23 cellular contexts compared by ENCODE assay signal in the genomic region with DNA sequence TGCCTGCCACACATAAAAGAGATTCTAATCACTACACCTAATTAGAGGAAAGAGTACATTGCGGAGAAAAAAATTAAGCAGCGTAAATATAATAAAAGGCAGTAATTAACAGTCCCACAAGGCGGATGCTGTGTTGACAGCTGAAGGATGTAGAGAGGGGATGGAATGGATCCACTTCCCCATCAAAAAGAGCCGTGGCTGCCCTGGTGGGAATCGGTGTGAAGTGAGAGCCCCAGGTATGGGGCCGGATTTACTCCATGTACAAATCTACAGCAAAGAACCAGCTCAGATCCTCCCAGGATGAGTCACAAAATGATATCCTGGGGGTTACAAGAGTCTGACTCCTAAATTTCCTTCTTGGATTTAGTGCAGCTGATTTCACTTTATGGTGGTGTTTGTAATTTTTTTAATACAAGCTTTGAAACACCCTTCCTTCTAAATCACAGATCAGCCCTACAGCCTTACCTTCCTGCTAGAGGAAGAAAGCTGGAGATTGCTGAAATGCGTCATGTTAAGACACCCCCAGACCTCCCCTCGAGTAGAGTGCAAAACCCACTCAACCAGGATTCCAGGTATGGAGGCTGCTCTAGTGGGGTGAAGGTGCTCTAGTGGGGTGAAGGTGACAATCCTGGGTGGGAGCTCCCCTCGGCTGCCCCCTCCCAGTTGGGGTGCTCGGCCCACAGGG.
DNase-seq lines count a peak whose midpoint lies in the region; ATAC-seq and TF ChIP-seq lines count a peak whose summit lies in the region.
"Had no signal": no experiment of that assay in that cellular context is flagged by ENCODE, and none has a peak within 500 bp of the region (broad histone marks: within the 10 kb centered on the region; RNA-seq: fewer than 3 reads in every experiment).

No MANE protein-coding gene starts in this region.

- DNase-seq in AG08395 (ENCODE audit: low spot score), result peak; percentile 22
- peak; percentile 16 for DNase-seq in M059J (ENCODE audit: low read depth)
- peak; percentile 29 for DNase-seq in posterior vena cava (ENCODE audit: low spot score)
- no peak for DNase-seq in H7
- DNase-seq in neuronal stem cell (ENCODE audit: low spot score), result no peak
- no peak for DNase-seq in DMS79 treated with DMSO at 0.1 percent for 48 hours (lab: John Stamatoyannopoulos, UW)
- DNase-seq: 8988T; AML-193; CD4-positive, alpha-beta T cell; COR-L47; DMS53; EL; GDM1; KG1; MM.1S; NCI-H2029 treated with DMSO at 0.1 percent for 48 hours; NCI-H446 treated with DMSO at 0.1 percent for 48 hours; NCI-H526; SJCRH30 had no signal

- no peaks in the 10 kb centered on the region for H3K79me1 ChIP-seq in neuronal stem cell (ENCODE audit: low read depth, low read length)

- no peak overlapping the region for H2AK5ac ChIP-seq in neuronal stem cell (ENCODE audit: low read depth, low read length)

- H3K9ac ChIP-seq in neuronal stem cell (ENCODE audit: low read depth, low read length, poor library complexity), result no peak overlapping the region
- H3K9ac ChIP-seq: BLaER1 treated with 17β-estradiol and CSF1 and Interleukin-3, amounts not matched to agents 10 nM and 100 nM had no signal

- peak overlapping the region in 4 of 5 experiments; percentile 16 to 85 (median 54) for H3K27ac Mint-ChIP-seq in brain
- H3K27ac Mint-ChIP-seq: CD4-positive, alpha-beta T cell had no signal

- no peak overlapping the region for H3K27ac ChIP-seq in neuronal stem cell (replicated peaks; ENCODE audit: low read length)
- H3K27ac ChIP-seq: BLaER1 treated with 17β-estradiol and CSF1 and Interleukin-3, amounts not matched to agents 10 nM and 100 nM; SJCRH30 had no signal

- H4K8ac ChIP-seq in neuronal stem cell (ENCODE audit: low read depth, low read length), result no peak overlapping the region

- H2BK12ac ChIP-seq in neuronal stem cell (ENCODE audit: low read length), result no peak overlapping the region

- peaks cover 0 to 4% (median 0%) of the 10 kb centered on the region in 5 experiments for H3K9me3 Mint-ChIP-seq in brain
- H3K9me3 Mint-ChIP-seq: CD4-positive, alpha-beta T cell had no signal

- intact Hi-C loops in posterior vena cava (cut with DNase I), result no loop called here

- H2BK15ac ChIP-seq in neuronal stem cell (ENCODE audit: low read length), result no peak overlapping the region

- WGBS in neuronal stem cell (ENCODE audit: extremely low coverage in 2 of 2, insufficient read length in 2 of 2, insufficient replicate concordance in 1 of 2), 2 donors, result no CpG with 5 or more reads among the region's 10 CpGs

- H3K4me2 ChIP-seq in neuronal stem cell (ENCODE audit: insufficient read depth, low read length, poor library complexity, severe bottlenecking), result no peak overlapping the region
- H3K4me2 ChIP-seq: BLaER1 treated with 17β-estradiol and CSF1 and Interleukin-3, amounts not matched to agents 10 nM and 100 nM had no signal

- H2BK5ac ChIP-seq in neuronal stem cell (ENCODE audit: low read length), result no peak overlapping the region

- TF ChIP-seq CTCF in brain (conservative IDR thresholded peaks at IDR 0.05), result no peak

- H3K27me3 Mint-ChIP-seq in brain, result no peaks in the 10 kb centered on the region
- H3K27me3 Mint-ChIP-seq: CD4-positive, alpha-beta T cell had no signal

- H3K23ac ChIP-seq in neuronal stem cell (ENCODE audit: low read depth, low read length, poor library complexity), result no peak overlapping the region

- H4K91ac ChIP-seq in neuronal stem cell (ENCODE audit: low read depth, low read length, poor library complexity), result no peak overlapping the region

- H3K27me3 ChIP-seq in H7 (ENCODE audit: control insufficient read depth, insufficient read depth, low read length) (no peaks in the 10 kb centered on the region), neuronal stem cell (ENCODE audit: control insufficient read depth in 3 of 3, insufficient read depth in 3 of 3, low read depth in 1 of 3, low read length in 3 of 3) (no peaks in the 10 kb centered on the region)
- H3K27me3 ChIP-seq: BLaER1 treated with 17β-estradiol and CSF1 and Interleukin-3, amounts not matched to agents 10 nM and 100 nM; SJCRH30 had no signal

- peaks cover 0 to 2% of the 10 kb centered on the region in 2 donors for H3K4me1 ChIP-seq in neuronal stem cell (ENCODE audit: control insufficient read depth in 2 of 2, insufficient read depth in 1 of 2, low read depth in 1 of 2, low read length in 2 of 2)
- H3K4me1 ChIP-seq: BLaER1 treated with 17β-estradiol and CSF1 and Interleukin-3, amounts not matched to agents 10 nM and 100 nM; SJCRH30 had no signal

- no peak overlapping the region for H3K18ac ChIP-seq in neuronal stem cell (ENCODE audit: low read length)

- no peak overlapping the region for H2AFZ ChIP-seq in neuronal stem cell (ENCODE audit: low read length)

- H3K14ac ChIP-seq in neuronal stem cell (ENCODE audit: low read length), result no peak overlapping the region

- no peak overlapping the region for H2BK120ac ChIP-seq in neuronal stem cell (ENCODE audit: low read depth, low read length)

- peaks cover 0 to 4% of the 10 kb centered on the region in 2 donors for H3K9me3 ChIP-seq in neuronal stem cell (replicated peaks in 1 of 2; ENCODE audit: control insufficient read depth in 2 of 2, insufficient read depth in 1 of 2, low read depth in 1 of 2, low read length in 2 of 2)
- H3K9me3 ChIP-seq: BLaER1 treated with 17β-estradiol and CSF1 and Interleukin-3, amounts not matched to agents 10 nM and 100 nM; SJCRH30 had no signal

- no peaks in the 10 kb centered on the region for H3K36me3 ChIP-seq in H7 (replicated peaks; ENCODE audit: control insufficient read depth, insufficient read depth, low read length)
- peaks cover 0 to 3% of the 10 kb centered on the region in 2 donors for H3K36me3 ChIP-seq in neuronal stem cell (replicated peaks in 1 of 2; ENCODE audit: control insufficient read depth in 2 of 2, insufficient read depth in 2 of 2, low read length in 2 of 2)
- H3K36me3 ChIP-seq: BLaER1 treated with 17β-estradiol and CSF1 and Interleukin-3, amounts not matched to agents 10 nM and 100 nM; SJCRH30 had no signal

- H3K4me3 ChIP-seq in H7 (ENCODE audit: insufficient read depth, low read depth, low read length) (no peak overlapping the region), neuronal stem cell (ENCODE audit: low read length in 2 of 2) (no peak overlapping the region)
- H3K4me3 ChIP-seq: BLaER1 treated with 17β-estradiol and CSF1 and Interleukin-3, amounts not matched to agents 10 nM and 100 nM; GM12878; SJCRH30 had no signal

- H3K4ac ChIP-seq in neuronal stem cell (ENCODE audit: low read length), result no peak overlapping the region

- ATAC-seq in SK-N-SH treated with all-trans-retinoic acid at 6 μM for 48 hours, result no peak; the same call in 2 of the 3 replicates
- ATAC-seq: GM12878 had no signal

- no peaks in the 10 kb centered on the region for H3K4me1 Mint-ChIP-seq in brain

- no peak overlapping the region for H3K4me3 Mint-ChIP-seq in brain
- H3K4me3 Mint-ChIP-seq: CD4-positive, alpha-beta T cell had no signal

- peaks cover 14% of the 10 kb centered on the region for H3K36me3 Mint-ChIP-seq in brain

TF ChIP-seq in SK-N-SH treated with all-trans-retinoic acid at 6 μM for 48 hours, 23 proteins besides CTCF, POLR2A, EP300 and RAD21 (continues in another document):
- TF ChIP-seq BACH2 (CRISPR knock-in tag; IDR thresholded peaks at IDR 0.05; ENCODE audit: borderline replicate concordance) (no peak), OSR1 (CRISPR knock-in tag; IDR thresholded peaks at IDR 0.05) (no peak), ZFP3 (CRISPR knock-in tag; IDR thresholded peaks at IDR 0.05) (no peak), PPARA (CRISPR knock-in tag; IDR thresholded peaks at IDR 0.05; ENCODE audit: borderline replicate concordance) (no peak), ZFP30 (CRISPR knock-in tag; IDR thresholded peaks at IDR 0.05) (no peak), ZNF70 (CRISPR knock-in tag; IDR thresholded peaks at IDR 0.05) (no peak), GLIS3 (CRISPR knock-in tag; IDR thresholded peaks at IDR 0.05) (no peak), TCF4 (CRISPR knock-in tag; IDR thresholded peaks at IDR 0.05; ENCODE audit: borderline replicate concordance) (no peak)
- TF ChIP-seq, protein P1, sequence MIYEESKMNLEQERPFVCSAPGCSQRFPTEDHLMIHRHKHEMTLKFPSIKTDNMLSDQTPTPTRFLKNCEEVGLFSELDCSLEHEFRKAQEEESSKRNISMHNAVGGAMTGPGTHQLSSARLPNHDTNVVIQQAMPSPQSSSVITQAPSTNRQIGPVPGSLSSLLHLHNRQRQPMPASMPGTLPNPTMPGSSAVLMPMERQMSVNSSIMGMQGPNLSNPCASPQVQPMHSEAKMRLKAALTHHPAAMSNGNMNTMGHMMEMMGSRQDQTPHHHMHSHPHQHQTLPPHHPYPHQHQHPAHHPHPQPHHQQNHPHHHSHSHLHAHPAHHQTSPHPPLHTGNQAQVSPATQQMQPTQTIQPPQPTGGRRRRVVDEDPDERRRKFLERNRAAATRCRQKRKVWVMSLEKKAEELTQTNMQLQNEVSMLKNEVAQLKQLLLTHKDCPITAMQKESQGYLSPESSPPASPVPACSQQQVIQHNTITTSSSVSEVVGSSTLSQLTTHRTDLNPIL (CRISPR knock-in tag; IDR thresholded peaks at IDR 0.05; ENCODE audit: low read depth), result no peak
- TF ChIP-seq, protein P2, sequence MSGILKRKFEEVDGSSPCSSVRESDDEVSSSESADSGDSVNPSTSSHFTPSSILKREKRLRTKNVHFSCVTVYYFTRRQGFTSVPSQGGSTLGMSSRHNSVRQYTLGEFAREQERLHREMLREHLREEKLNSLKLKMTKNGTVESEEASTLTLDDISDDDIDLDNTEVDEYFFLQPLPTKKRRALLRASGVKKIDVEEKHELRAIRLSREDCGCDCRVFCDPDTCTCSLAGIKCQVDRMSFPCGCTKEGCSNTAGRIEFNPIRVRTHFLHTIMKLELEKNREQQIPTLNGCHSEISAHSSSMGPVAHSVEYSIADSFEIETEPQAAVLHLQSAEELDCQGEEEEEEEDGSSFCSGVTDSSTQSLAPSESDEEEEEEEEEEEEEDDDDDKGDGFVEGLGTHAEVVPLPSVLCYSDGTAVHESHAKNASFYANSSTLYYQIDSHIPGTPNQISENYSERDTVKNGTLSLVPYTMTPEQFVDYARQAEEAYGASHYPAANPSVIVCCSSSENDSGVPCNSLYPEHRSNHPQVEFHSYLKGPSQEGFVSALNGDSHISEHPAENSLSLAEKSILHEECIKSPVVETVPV (CRISPR knock-in tag; IDR thresholded peaks at IDR 0.05), result no peak

Comparison
In these comparisons a context has a peak if more than half of its experiments do, and no peak if none do; other contexts are left out.
1. DNase-seq: peak in AG08395 (single experiment), M059J (single experiment) and posterior vena cava (single experiment); none in H7 (single experiment), neuronal stem cell (single experiment) and DMS79 treated with DMSO at 0.1 percent for 48 hours (single experiment).